In the genomic region with DNA sequence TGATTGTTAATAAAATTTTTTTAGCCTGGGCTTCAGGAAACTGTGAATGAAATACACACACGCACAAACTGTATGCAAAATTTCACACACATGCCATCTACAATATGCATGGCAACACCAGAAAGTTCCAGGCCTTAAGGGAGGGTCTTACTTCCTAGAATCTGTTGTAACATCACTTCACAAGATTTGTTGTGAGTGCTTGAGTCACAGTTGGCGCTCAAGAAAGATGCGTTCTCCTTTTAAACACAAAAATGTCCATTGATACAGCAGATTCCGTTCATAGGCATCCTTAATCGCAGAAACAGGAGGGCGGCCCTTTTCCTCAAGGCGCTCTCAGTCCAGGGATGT, we compare ENCODE assay signal across 9 cellular contexts. TPM values are rescaled to one million over a fixed set of nuclear protein-coding genes. Genes with fewer than 3 reads are reported as not detected.
DNase-seq lines count a peak whose midpoint lies in the region; ATAC-seq, FAIRE-seq and TF ChIP-seq lines count a peak whose summit lies in the region.
"Had no signal": no experiment of that assay in that cellular context is flagged by ENCODE, and none has a peak within 500 bp of the region (broad histone marks: within the 10 kb centered on the region; RNA-seq: fewer than 3 reads in every experiment).

No MANE protein-coding gene starts in this region.

- H3K36me3 Mint-ChIP-seq in naive thymus-derived CD4-positive, alpha-beta T cell = peaks cover 0 to 10% (median 7%) of the 10 kb centered on the region in 5 donors

- H3K27ac ChIP-seq in C4-2B = peak overlapping the region; percentile 73
- peak overlapping the region; percentile 88 for H3K27ac ChIP-seq in naive thymus-derived CD4-positive, alpha-beta T cell (ENCODE audit: low read depth, low read length)

- DNase-seq in bronchial epithelial cell (ENCODE audit: low read depth) (no peak), NCI-H1417 (lab: John Stamatoyannopoulos, UW) (no peak), NCI-H1436 (lab: John Stamatoyannopoulos, UW) (no peak), midbrain (lab: John Stamatoyannopoulos, UW) (no peak)
- no peak for DNase-seq in naive thymus-derived CD4-positive, alpha-beta T cell

- TF ChIP-seq CTCF in C4-2B (conservative IDR thresholded peaks at IDR 0.05) (no peak), bronchial epithelial cell (IDR thresholded peaks at IDR 0.05; ENCODE audit: insufficient read depth, low read length, severe bottlenecking) (no peak)

- H3K4me1 Mint-ChIP-seq in naive thymus-derived CD4-positive, alpha-beta T cell = peaks cover 32 to 59% (median 52%) of the 10 kb centered on the region in 7 donors

- intact Hi-C loops in naive thymus-derived CD4-positive, alpha-beta T cell (cut with micrococcal nuclease) = loop anchor here (1.0 to 5.0 kb wide), 12 partner anchors 8 to 1921 kb away; a partner anchor contains a TSS

- H3K9me3 ChIP-seq in naive thymus-derived CD4-positive, alpha-beta T cell (ENCODE audit: control insufficient read depth in 2 of 3, low read length in 3 of 3) = no peaks in the 10 kb centered on the region

- peaks cover 31 to 36% of the 10 kb centered on the region in 2 donors for H3K4me1 ChIP-seq in naive thymus-derived CD4-positive, alpha-beta T cell (ENCODE audit: control insufficient read depth in 2 of 2, insufficient read depth in 2 of 2, low read length in 2 of 2)

- H3K36me3 ChIP-seq in bronchial epithelial cell (ENCODE audit: control insufficient read depth, insufficient read depth, low read length) = no peaks in the 10 kb centered on the region
- H3K36me3 ChIP-seq in naive thymus-derived CD4-positive, alpha-beta T cell (ENCODE audit: control insufficient read depth in 2 of 3, insufficient read depth in 3 of 3, low read length in 3 of 3) = peaks cover 0 to 8% (median 0%) of the 10 kb centered on the region in 3 experiments

- H3K4me3 Mint-ChIP-seq in naive thymus-derived CD4-positive, alpha-beta T cell = peak overlapping the region; percentile 94 to 100 (median 100)

- no peaks in the 10 kb centered on the region for H3K27me3 ChIP-seq in bronchial epithelial cell (ENCODE audit: control insufficient read depth, insufficient read depth, low read length)
- H3K27me3 ChIP-seq in naive thymus-derived CD4-positive, alpha-beta T cell (ENCODE audit: control insufficient read depth in 2 of 2, insufficient read depth in 2 of 2, low read length in 2 of 2) = no peaks in the 10 kb centered on the region

- POLR2A ChIA-PET in naive thymus-derived CD4-positive, alpha-beta T cell (lab: Charles Lee) = interaction anchor here (0.7 to 2.8 kb wide), 10 partner anchors 28 to 109 kb away, joined by 3 to 26 read pairs (median 6); a partner anchor contains a TSS

- H3K27ac Mint-ChIP-seq in naive thymus-derived CD4-positive, alpha-beta T cell = peak overlapping the region; percentile 95 to 100 (median 99)

- H3K27me3 Mint-ChIP-seq in naive thymus-derived CD4-positive, alpha-beta T cell = no peaks in the 10 kb centered on the region

- CTCF ChIA-PET in naive thymus-derived CD4-positive, alpha-beta T cell (lab: Charles Lee) = no interaction called here

- FAIRE-seq in bronchial epithelial cell (lab: Jason Lieb, UNC) = no peak

- ATAC-seq in HG03520 (IDR thresholded peaks at IDR 0.05; ENCODE audit: unreplicated experiment) = peak; percentile 1
- ATAC-seq in naive thymus-derived CD4-positive, alpha-beta T cell = peak; percentile 1
- ATAC-seq in GM18907 (IDR thresholded peaks at IDR 0.05; ENCODE audit: unreplicated experiment) = no peak

- peak overlapping the region; percentile 97 for H3K4me3 ChIP-seq in bronchial epithelial cell (ENCODE audit: low read depth, low read length)
- peak overlapping the region; percentile 74 for H3K4me3 ChIP-seq in naive thymus-derived CD4-positive, alpha-beta T cell (ENCODE audit: low read length)

- H3K9me3 Mint-ChIP-seq in naive thymus-derived CD4-positive, alpha-beta T cell = peaks cover 0 to 4% (median 0%) of the 10 kb centered on the region in 11 donors

RNA-seq across cellular contexts. Expression of a gene that starts 0.5 kb away (rescaled TPM):
- 60.0 and 83.6 TPM in 2 replicates for total RNA-seq in bronchial epithelial cell
- total RNA-seq in naive thymus-derived CD4-positive, alpha-beta T cell = 100 to 1,000 TPM in 1 of 5 experiments, 10 to 100 TPM in 4; 62.5 to 118 (median 72.0) TPM
- polyA plus RNA-seq in naive thymus-derived CD4-positive, alpha-beta T cell = 100 to 1,000 TPM; 156 to 157 TPM

RNA-seq across cellular contexts. Expression of a gene that starts 55.9 kb away (rescaled TPM):
- 0.13 TPM in 1 of 2 replicates, not detected in the other for total RNA-seq in bronchial epithelial cell
- total RNA-seq in naive thymus-derived CD4-positive, alpha-beta T cell = 10 to 100 TPM in 4 of 5 experiments, 1 to 10 TPM in 1; 8.0 to 16.9 (median 14.3) TPM
- 10 to 100 TPM in 1 of 2 donors, 1 to 10 TPM in 1; 6.8 to 10.7 TPM for polyA plus RNA-seq in naive thymus-derived CD4-positive, alpha-beta T cell
- total RNA-seq: pulmonary artery endothelial cell had no signal

RNA-seq across cellular contexts. Expression of a gene that starts 56.6 kb away (rescaled TPM):
- total RNA-seq in bronchial epithelial cell = 0.26 TPM in 1 of 2 replicates, not detected in the other
- total RNA-seq in naive thymus-derived CD4-positive, alpha-beta T cell = 1 to 10 TPM; 3.4 to 6.5 (median 3.8) TPM
- polyA plus RNA-seq in naive thymus-derived CD4-positive, alpha-beta T cell = under 1 TPM; 0.35 to 0.51 TPM
- total RNA-seq: pulmonary artery endothelial cell had no signal
